Comparison of ENCODE assay signal across 8 cellular contexts in genomic region chr2:89585558-89585920, GRCh38.
DNase-seq lines count a peak whose midpoint lies in the region; ATAC-seq, FAIRE-seq and TF ChIP-seq lines count a peak whose summit lies in the region.
"Not testable (repeated sequence)": the region's sequence is repeated elsewhere in the genome, so short reads cannot be mapped to it uniquely, and the experiment has no call there.

No MANE protein-coding gene starts in this region.

- not testable (repeated sequence) for TF ChIP-seq RAD21 in SK-N-SH (IDR thresholded peaks at IDR 0.05; ENCODE audit: low read length); GM12878 (IDR thresholded peaks at IDR 0.05; ENCODE audit: insufficient read depth, low read depth, low read length)

- WGBS in SK-N-SH (ENCODE audit: low lambda C conversion rate): 1% methylated on average over 13 of the region's 34 CpGs
- 39% methylated on average over 29 of the region's 34 CpGs for WGBS in GM12878 (ENCODE audit: insufficient coverage, insufficient replicate concordance, low lambda C conversion rate, missing lambda C conversion rate)

- H3K27me3 Mint-ChIP-seq in naive thymus-derived CD8-positive, alpha-beta T cell: not testable (repeated sequence)

- CTCF ChIA-PET in SK-N-SH (lab: Yijun Ruan, JAX); GM12878 (lab: Yijun Ruan, JAX): not testable (repeated sequence)

- H3K79me2 ChIP-seq in SK-N-SH (ENCODE audit: insufficient read depth); GM12878 (ENCODE audit: control insufficient read depth, insufficient read depth, low read length): not testable (repeated sequence)

- not testable (repeated sequence) for H3F3A ChIP-seq in SK-N-SH (replicated peaks; ENCODE audit: insufficient read depth)

- H3K4me3 ChIP-seq in SK-N-SH (ENCODE audit: low read depth in 2 of 2, low read length in 1 of 2): peak overlapping the region; percentile 50; a peak in 3 of 4 replicates
- not testable (repeated sequence) for H3K4me3 ChIP-seq in GM12878

- 0 out of 2 replicates have a peak overlapping the region, but pooled peaks have one; percentile 74 for H2AFZ ChIP-seq in SK-N-SH (ENCODE audit: low read depth)
- H2AFZ ChIP-seq in GM12878 (ENCODE audit: control insufficient read depth, low read depth, low read length): not testable (repeated sequence)

- H3K27ac Mint-ChIP-seq in naive thymus-derived CD8-positive, alpha-beta T cell: not testable (repeated sequence)

- not testable (repeated sequence) for H4K20me1 ChIP-seq in SK-N-SH (ENCODE audit: insufficient read depth); GM12878 (ENCODE audit: control insufficient read depth, insufficient read depth)

- H3K27ac ChIP-seq in SK-N-SH (ENCODE audit: low read depth in 2 of 2, low read length in 1 of 2); GM12878 (ENCODE audit: control insufficient read depth, insufficient read depth): not testable (repeated sequence)

- in situ Hi-C loops in G401 (cut with HindIII; ENCODE audit: low sequenced_read_pairs); GM12878 (cut with MboI): not testable (repeated sequence)

- not testable (repeated sequence) for TF ChIP-seq EP300 in SK-N-SH (IDR thresholded peaks at IDR 0.05; ENCODE audit: borderline replicate concordance in 1 of 2, low read depth in 1 of 2, low read length in 1 of 2); GM12878 (IDR thresholded peaks at IDR 0.05; ENCODE audit: borderline replicate concordance in 1 of 2, control insufficient read depth in 1 of 2, low read depth in 2 of 2, low read length in 2 of 2)

- not testable (repeated sequence) for FAIRE-seq in GM12878 (lab: Jason Lieb, UNC)

- H3K4me3 Mint-ChIP-seq in naive thymus-derived CD8-positive, alpha-beta T cell: peak overlapping the region; percentile 33 to 80 (median 64)

- RAD21 ChIA-PET in GM12878 (lab: Charles Lee; ENCODE audit: unreplicated experiment): not testable (repeated sequence)

- TF ChIP-seq POLR2A in GM12878 (IDR thresholded peaks at IDR 0.05; ENCODE audit: low read depth, low read length): not testable (repeated sequence)

- SMC1A ChIA-PET in GM12878 (lab: Charles Lee; ENCODE audit: uncharacterized antibody, unreplicated experiment): not testable (repeated sequence)

- TF ChIP-seq CTCF in SK-N-SH (IDR thresholded peaks at IDR 0.05); GM12878 (IDR thresholded peaks at IDR 0.05 in 2 of 3, conservative IDR thresholded peaks at IDR 0.05 in 1 of 3; ENCODE audit: control insufficient read depth in 2 of 3, extremely low read depth in 1 of 3, insufficient read depth in 1 of 3, low read depth in 3 of 3, low read length in 3 of 3): not testable (repeated sequence)

- H3K36me3 ChIP-seq in SK-N-SH (replicated peaks in 1 of 2; ENCODE audit: control insufficient read depth in 1 of 2, insufficient read depth in 2 of 2, low read length in 1 of 2); GM12878 (ENCODE audit: control insufficient read depth in 2 of 2, insufficient read depth in 2 of 2, low read length in 1 of 2): not testable (repeated sequence)

- not testable (repeated sequence) for H3K9me3 ChIP-seq in SK-N-SH; GM12878 (replicated peaks; ENCODE audit: control insufficient read depth, insufficient read depth, low read length)

- not testable (repeated sequence) for H3K4me1 ChIP-seq in SK-N-SH (ENCODE audit: control insufficient read depth in 1 of 2, insufficient read depth in 2 of 2, low read depth in 1 of 2, low read length in 1 of 2); GM12878 (ENCODE audit: control insufficient read depth, insufficient read depth, low read length)

- intact Hi-C loops in GM12878 (cut with micrococcal nuclease; ENCODE audit: unreplicated experiment); Right ventricle myocardium inferior (cut with DNase I): not testable (repeated sequence)

- peak overlapping the region; percentile 72 for H3K4me2 ChIP-seq in SK-N-SH
- not testable (repeated sequence) for H3K4me2 ChIP-seq in GM12878 (ENCODE audit: control insufficient read depth, insufficient read depth)

- ATAC-seq in GM21723 (IDR thresholded peaks at IDR 0.05; ENCODE audit: unreplicated experiment) (peak; percentile 100), HG03439 (IDR thresholded peaks at IDR 0.05; ENCODE audit: unreplicated experiment) (peak; percentile 93), GM12878 (peak; percentile 100), Right ventricle myocardium inferior (peak; percentile 100)
- ATAC-seq in naive thymus-derived CD8-positive, alpha-beta T cell: peak; percentile 57 to 82
- ATAC-seq in stimulated activated naive CD8-positive, alpha-beta T cell treated with anti-CD3 and anti-CD28 coated beads, Interleukin-15, Interleukin-2, amounts not matched to agents 100 U/mL and 50 U/mL, for 24 hours: peak; percentile 88

- not testable (repeated sequence) for H3K27me3 ChIP-seq in SK-N-SH (ENCODE audit: insufficient read depth); GM12878 (replicated peaks in 1 of 2; ENCODE audit: control insufficient read depth in 2 of 2, insufficient read depth in 2 of 2, low read length in 1 of 2)

- DNase-seq in G401 (ENCODE audit: low spot score) (peak; percentile 30), GM12878 (ENCODE audit: low read depth, low spot score) (peak; percentile 17), Right ventricle myocardium inferior (ENCODE audit: missing footprints) (peak; percentile 80)
- not testable (repeated sequence) for DNase-seq in SK-N-SH
- DNase-seq in naive thymus-derived CD8-positive, alpha-beta T cell: peak in 4 of 10 donors; percentile 1 to 55 (median 10)
- peak; percentile 17 for DNase-seq in stimulated activated naive CD8-positive, alpha-beta T cell treated with anti-CD3 and anti-CD28 coated beads, Interleukin-15, Interleukin-2, amounts not matched to agents 100 U/mL and 50 U/mL, for 24 hours

- BruUV-seq in GM12878 (replicated peaks; lab: Mats Ljungman, UMichigan): not testable (repeated sequence)

- H3K9ac ChIP-seq in SK-N-SH: peak overlapping the region; percentile 43; the same call in 1 of the 2 replicates
- not testable (repeated sequence) for H3K9ac ChIP-seq in GM12878 (ENCODE audit: control insufficient read depth, insufficient read depth, low read length)

- H3K9me3 Mint-ChIP-seq in naive thymus-derived CD8-positive, alpha-beta T cell: not testable (repeated sequence)

- H3K36me3 Mint-ChIP-seq in naive thymus-derived CD8-positive, alpha-beta T cell: not testable (repeated sequence)

- POLR2A ChIA-PET in SK-N-SH (lab: Yijun Ruan, JAX); GM12878 (lab: Charles Lee); naive thymus-derived CD8-positive, alpha-beta T cell (lab: Charles Lee): not testable (repeated sequence)

- H3K4me1 Mint-ChIP-seq in naive thymus-derived CD8-positive, alpha-beta T cell: not testable (repeated sequence)

- H3K9me2 ChIP-seq in SK-N-SH: not testable (repeated sequence)

TF ChIP-seq in SK-N-SH, 30 proteins besides CTCF, POLR2A, EP300 and RAD21:
- TF ChIP-seq TAF1 (IDR thresholded peaks at IDR 0.05; ENCODE audit: borderline replicate concordance, low read depth, low read length) (0 out of 2 replicates have a peak, but pooled peaks have one; percentile 32), CHD2 (IDR thresholded peaks at IDR 0.05; ENCODE audit: low read length, partially characterized antibody) (peak; percentile 48)

TF ChIP-seq in GM12878, 131 proteins besides CTCF, POLR2A, EP300 and RAD21:
- TF ChIP-seq IKZF1 (conservative IDR thresholded peaks at IDR 0.05) (peak; percentile 67), BHLHE40 (IDR thresholded peaks at IDR 0.05; ENCODE audit: borderline replicate concordance in 1 of 2, low read depth in 2 of 2, low read length in 1 of 2) (peak in 1 of 2 experiments; percentile 14; a peak in 1 of 4 replicates)
